Comparison of ENCODE assay signal across 1 cellular context in the genomic region with DNA sequence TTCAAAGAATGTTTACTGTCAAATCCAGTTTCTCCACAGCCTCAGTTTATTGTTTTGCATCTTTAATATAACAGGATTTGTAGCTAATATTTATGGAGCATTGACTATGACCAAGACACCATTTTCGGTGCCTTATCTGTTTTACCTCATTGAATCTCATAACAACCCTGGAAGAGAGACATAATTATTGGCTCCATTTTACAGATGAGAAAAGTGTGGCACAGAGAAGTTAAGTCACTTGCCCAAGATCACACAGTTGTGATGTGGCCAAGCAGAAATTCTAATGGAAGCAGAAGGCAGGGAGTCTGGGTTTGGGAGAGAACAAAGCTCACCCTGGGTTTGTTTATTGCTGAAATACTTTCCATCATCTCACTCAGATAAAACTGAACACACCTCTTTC.
TF ChIP-seq lines count a peak whose summit lies in the region.

No MANE protein-coding gene starts in this region.

TF ChIP-seq in HEK293, 187 proteins besides CTCF, POLR2A, EP300 and RAD21 (continued from another document):
- TF ChIP-seq, protein P1, sequence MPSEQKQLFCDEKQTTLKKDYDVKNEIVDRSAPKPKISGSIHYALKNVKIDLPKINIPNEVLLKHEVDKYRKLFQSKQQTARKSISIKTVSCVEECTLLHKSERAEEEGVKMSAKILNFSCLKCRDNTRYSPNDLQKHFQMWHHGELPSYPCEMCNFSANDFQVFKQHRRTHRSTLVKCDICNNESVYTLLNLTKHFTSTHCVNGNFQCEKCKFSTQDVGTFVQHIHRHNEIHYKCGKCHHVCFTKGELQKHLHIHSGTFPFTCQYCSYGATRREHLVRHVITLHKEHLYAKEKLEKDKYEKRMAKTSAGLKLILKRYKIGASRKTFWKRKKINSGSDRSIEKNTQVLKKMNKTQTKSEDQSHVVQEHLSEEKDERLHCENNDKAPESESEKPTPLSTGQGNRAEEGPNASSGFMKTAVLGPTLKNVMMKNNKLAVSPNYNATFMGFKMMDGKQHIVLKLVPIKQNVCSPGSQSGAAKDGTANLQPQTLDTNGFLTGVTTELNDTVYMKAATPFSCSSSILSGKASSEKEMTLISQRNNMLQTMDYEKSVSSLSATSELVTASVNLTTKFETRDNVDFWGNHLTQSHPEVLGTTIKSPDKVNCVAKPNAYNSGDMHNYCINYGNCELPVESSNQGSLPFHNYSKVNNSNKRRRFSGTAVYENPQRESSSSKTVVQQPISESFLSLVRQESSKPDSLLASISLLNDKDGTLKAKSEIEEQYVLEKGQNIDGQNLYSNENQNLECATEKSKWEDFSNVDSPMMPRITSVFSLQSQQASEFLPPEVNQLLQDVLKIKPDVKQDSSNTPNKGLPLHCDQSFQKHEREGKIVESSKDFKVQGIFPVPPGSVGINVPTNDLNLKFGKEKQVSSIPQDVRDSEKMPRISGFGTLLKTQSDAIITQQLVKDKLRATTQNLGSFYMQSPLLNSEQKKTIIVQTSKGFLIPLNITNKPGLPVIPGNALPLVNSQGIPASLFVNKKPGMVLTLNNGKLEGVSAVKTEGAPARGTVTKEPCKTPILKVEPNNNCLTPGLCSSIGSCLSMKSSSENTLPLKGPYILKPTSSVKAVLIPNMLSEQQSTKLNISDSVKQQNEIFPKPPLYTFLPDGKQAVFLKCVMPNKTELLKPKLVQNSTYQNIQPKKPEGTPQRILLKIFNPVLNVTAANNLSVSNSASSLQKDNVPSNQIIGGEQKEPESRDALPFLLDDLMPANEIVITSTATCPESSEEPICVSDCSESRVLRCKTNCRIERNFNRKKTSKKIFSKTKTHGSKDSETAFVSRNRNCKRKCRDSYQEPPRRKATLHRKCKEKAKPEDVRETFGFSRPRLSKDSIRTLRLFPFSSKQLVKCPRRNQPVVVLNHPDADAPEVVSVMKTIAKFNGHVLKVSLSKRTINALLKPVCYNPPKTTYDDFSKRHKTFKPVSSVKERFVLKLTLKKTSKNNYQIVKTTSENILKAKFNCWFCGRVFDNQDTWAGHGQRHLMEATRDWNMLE (tag by site-specific recombination; conservative IDR thresholded peaks at IDR 0.05; ENCODE audit: low read depth), result no peak
